8 cellular contexts compared by ENCODE assay signal in genomic region chr7:139645572-139646523, GRCh38.
A peak's percentile ranks its signal among the peaks of the same experiment; 100 is the strongest.
DNase-seq lines count a peak whose midpoint lies in the region; ATAC-seq and TF ChIP-seq lines count a peak whose summit lies in the region.

No MANE protein-coding gene starts in this region.

- WGBS in lower leg skin, 2 donors, result 58 to 59% methylated on average over 19 of the region's 19 CpGs

- no peak overlapping the region for H3K4me3 ChIP-seq in lower leg skin (ENCODE audit: low read depth, poor library complexity, severe bottlenecking)

- DNase-seq in Ammon's horn (ENCODE audit: low spot score) (peak; percentile 96), NCI-H748 (lab: John Stamatoyannopoulos, UW; ENCODE audit: unreplicated experiment) (peak; percentile 80), dermis blood vessel endothelial cell (peak; percentile 95), lower leg skin (ENCODE audit: low spot score in 2 of 2) (peak; percentile 73 to 96)
- peak; percentile 80 to 81 for DNase-seq in activated CD4-positive, alpha-beta T cell treated with anti-CD3 and anti-CD28 coated beads, Interleukin-2, amount 50 U/mL, for 4 hours
- DNase-seq in stimulated activated CD4-positive, alpha-beta T cell treated with anti-CD3 and anti-CD28 coated beads, TNF-alpha, amount 100 ng/mL, for 24 hours (ENCODE audit: low read depth in 3 of 3), result peak; percentile 70 to 80 (median 74)

- peak in 1 of 3 donors; percentile 65 for TF ChIP-seq CTCF in lower leg skin (IDR thresholded peaks at IDR 0.05)

- intact Hi-C loops in lower leg skin (cut with DNase I; ENCODE audit: low total_unique reads), result loop anchor here (5.0 to 10.0 kb wide), 2 partner anchors 129 to 356 kb away; partner anchors contain the start of gene HIPK2

- TF ChIP-seq POLR2A in lower leg skin (IDR thresholded peaks at IDR 0.05), result no peak

- ATAC-seq in HG03097 (IDR thresholded peaks at IDR 0.05; ENCODE audit: low FRiP score, unreplicated experiment), result peak; percentile 38
- ATAC-seq in HG02759 (IDR thresholded peaks at IDR 0.05; ENCODE audit: unreplicated experiment), result no peak
